Comparison of ENCODE assay signal across 11 cellular contexts in genomic region chr15:57158589-57158988, GRCh38.
DNase-seq lines count a peak whose midpoint lies in the region; ATAC-seq and TF ChIP-seq lines count a peak whose summit lies in the region.
"Had no signal": no experiment of that assay in that cellular context is flagged by ENCODE, and none has a peak within 500 bp of the region (broad histone marks: within the 10 kb centered on the region; RNA-seq: fewer than 3 reads in every experiment).

No MANE protein-coding gene starts in this region.

- H3K9me3 Mint-ChIP-seq in CD14-positive monocyte (peaks cover 0 to 6% (median 3%) of the 10 kb centered on the region in 7 donors), glutamatergic neuron (ENCODE audit: unreplicated experiment) (peaks cover 3% of the 10 kb centered on the region)
- H3K9me3 Mint-ChIP-seq: WTC11 had no signal

- peaks cover 0 to 2% (median 0%) of the 10 kb centered on the region in 3 donors for H3K27me3 Mint-ChIP-seq in CD14-positive monocyte (ENCODE audit: low read depth in 3 of 3)
- no peaks in the 10 kb centered on the region for H3K27me3 Mint-ChIP-seq in glutamatergic neuron (ENCODE audit: unreplicated experiment)

- peaks cover 9 to 24% of the 10 kb centered on the region in 2 donors for H3K36me3 Mint-ChIP-seq in CD14-positive monocyte
- no peaks in the 10 kb centered on the region for H3K36me3 Mint-ChIP-seq in glutamatergic neuron (ENCODE audit: unreplicated experiment)
- H3K36me3 Mint-ChIP-seq: WTC11 had no signal

- DNase-seq in HS-27A (ENCODE audit: low read depth): peak; percentile 68
- DNase-seq in NCI-H69 (lab: John Stamatoyannopoulos, UW): peak; percentile 87
- peak; percentile 72 for DNase-seq in epithelial cell of esophagus (ENCODE audit: low read depth)
- DNase-seq in pons (ENCODE audit: low spot score): peak; percentile 96
- no peak for DNase-seq in SK-N-DZ (ENCODE audit: low spot score)
- DNase-seq in CD14-positive monocyte (ENCODE audit: low spot score): no peak
- no peak for DNase-seq in glutamatergic neuron
- DNase-seq: stimulated activated CD4-positive, alpha-beta T cell treated with anti-CD3 and anti-CD28 coated beads, Interleukin-12 subunit alpha, Interleukin-12 subunit beta, amount 100 ng/mL, for 4 hours; upper lobe of right lung had no signal

- H3K4me3 ChIP-seq in epithelial cell of esophagus (ENCODE audit: low read length): no peak overlapping the region
- H3K4me3 ChIP-seq: upper lobe of right lung had no signal

- intact Hi-C loops in CD14-positive monocyte (cut with micrococcal nuclease): no loop called here

- TF ChIP-seq CTCF in epithelial cell of esophagus (IDR thresholded peaks at IDR 0.05; ENCODE audit: insufficient read depth, low read depth, low read length, missing control alignments) (no peak), CD14-positive monocyte (IDR thresholded peaks at IDR 0.05) (no peak), glutamatergic neuron (IDR thresholded peaks at IDR 0.05; ENCODE audit: partially characterized antibody, unreplicated experiment) (no peak)

- peaks cover under 1% of the 10 kb centered on the region for H3K4me1 Mint-ChIP-seq in CD14-positive monocyte
- peaks cover 6% of the 10 kb centered on the region for H3K4me1 Mint-ChIP-seq in glutamatergic neuron (ENCODE audit: low read depth, unreplicated experiment)

- H3K27ac Mint-ChIP-seq in CD14-positive monocyte: no peak overlapping the region
- H3K27ac Mint-ChIP-seq in glutamatergic neuron (ENCODE audit: unreplicated experiment): no peak overlapping the region

- no peak for ATAC-seq in GM21737 (IDR thresholded peaks at IDR 0.05; ENCODE audit: unreplicated experiment)
- ATAC-seq: upper lobe of right lung, WTC11 had no signal

- H3K4me3 Mint-ChIP-seq in CD14-positive monocyte: no peak overlapping the region
- no peak overlapping the region for H3K4me3 Mint-ChIP-seq in glutamatergic neuron (ENCODE audit: unreplicated experiment)
- H3K4me3 Mint-ChIP-seq: WTC11 had no signal

Comparison
In these comparisons a context has a peak if more than half of its experiments do, and no peak if none do; other contexts are left out.
1. DNase-seq: peak in HS-27A (single experiment), NCI-H69 (single experiment), epithelial cell of esophagus (single experiment) and pons (single experiment); none in SK-N-DZ (single experiment), CD14-positive monocyte (single experiment) and glutamatergic neuron (single experiment).